Comparison of ENCODE assay signal across 1 cellular context in genomic region chr9:96646081-96646991, GRCh38.
TF ChIP-seq lines count a peak whose summit lies in the region.

No MANE protein-coding gene starts in this region.

TF ChIP-seq in WTC11, 78 proteins besides CTCF, POLR2A, EP300 and RAD21 (continued from another document):
- TF ChIP-seq ZNF532 (CRISPR knock-in tag; IDR thresholded peaks at IDR 0.05; ENCODE audit: borderline replicate concordance): no peak
- TF ChIP-seq NR3C1 (CRISPR knock-in tag; conservative IDR thresholded peaks at IDR 0.05; ENCODE audit: low read depth): no peak
- TF ChIP-seq AFF4 (CRISPR knock-in tag; IDR thresholded peaks at IDR 0.05; ENCODE audit: borderline replicate concordance): no peak
- TF ChIP-seq, protein P1, sequence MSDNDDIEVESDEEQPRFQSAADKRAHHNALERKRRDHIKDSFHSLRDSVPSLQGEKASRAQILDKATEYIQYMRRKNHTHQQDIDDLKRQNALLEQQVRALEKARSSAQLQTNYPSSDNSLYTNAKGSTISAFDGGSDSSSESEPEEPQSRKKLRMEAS (CRISPR knock-in tag; IDR thresholded peaks at IDR 0.05): no peak
- TF ChIP-seq SP1 (CRISPR knock-in tag; conservative IDR thresholded peaks at IDR 0.05): no peak
- no peak for TF ChIP-seq OVOL2 (CRISPR knock-in tag; IDR thresholded peaks at IDR 0.05; ENCODE audit: borderline replicate concordance)
- TF ChIP-seq ZNF416 (CRISPR knock-in tag; IDR thresholded peaks at IDR 0.05): no peak
